28 cellular contexts compared by ENCODE assay signal in the genomic region with DNA sequence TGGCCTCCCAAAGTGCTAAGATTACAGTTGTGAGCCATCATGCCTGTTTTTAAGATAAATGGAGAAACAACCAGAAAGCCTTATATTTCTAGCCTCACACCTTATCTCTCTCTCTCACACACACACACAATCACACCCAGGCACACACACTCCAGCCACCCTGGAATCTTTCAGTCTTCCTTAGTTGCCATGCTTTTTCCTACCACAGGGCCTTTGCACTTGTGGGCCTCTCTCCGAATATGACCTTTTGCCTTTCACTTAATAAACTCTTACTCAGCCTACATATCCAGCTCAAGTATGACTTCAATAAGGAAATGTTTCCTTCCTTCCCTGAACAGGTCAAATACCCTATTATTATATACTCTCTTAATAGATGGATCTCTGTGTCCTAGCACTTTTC.
"Had no signal": no experiment of that assay in that cellular context is flagged by ENCODE, and none has a peak within 500 bp of the region (broad histone marks: within the 10 kb centered on the region; RNA-seq: fewer than 3 reads in every experiment).

No MANE protein-coding gene starts in this region.

- DNase-seq: colonic mucosa; cortex of kidney; effector CD8-positive, alpha-beta T cell; effector memory CD8-positive, alpha-beta T cell; endodermal cell; erythroblast; esophagus squamous epithelium; foreskin fibroblast; heart left ventricle; hypothalamus; immature natural killer cell; islet precursor cell; left cardiac atrium; left lung; left ventricle myocardium superior; lower lobe of right lung; mesenchymal stem cell; mucosa of descending colon; naive B cell; naive thymus-derived CD8-positive, alpha-beta T cell had no signal

- H3K27ac Mint-ChIP-seq: dendritic cell treated with granulocyte-macrophage colony-stimulating factor and Interleukin-4, amounts not matched to agents 40 ng/mL and 50 ng/mL, for 4 days; effector memory CD8-positive, alpha-beta T cell; endodermal cell; immature natural killer cell; mesothelial cell of epicardium; naive B cell; naive thymus-derived CD8-positive, alpha-beta T cell had no signal

- H3K9me3 ChIP-seq: colonic mucosa, esophagus squamous epithelium, gastroesophageal sphincter, heart left ventricle, left lung, lower lobe of right lung, mucosa of descending colon had no signal

- ATAC-seq: effector memory CD8-positive, alpha-beta T cell; esophagus mucosa; gastroesophageal sphincter; heart left ventricle; left cardiac atrium; left lung; left ventricle myocardium superior; lower lobe of right lung; mucosa of descending colon; naive thymus-derived CD8-positive, alpha-beta T cell had no signal

- H3K27me3 ChIP-seq: colonic mucosa, esophagus squamous epithelium, gastroesophageal sphincter, heart left ventricle, hepatocyte, left lung had no signal

- H3K36me3 Mint-ChIP-seq: mesothelial cell of epicardium, naive B cell had no signal

- H3K4me3 ChIP-seq: colonic mucosa, esophagus squamous epithelium, gastroesophageal sphincter, heart left ventricle, hepatocyte, left lung, lower lobe of right lung, mucosa of descending colon had no signal

- H3K27ac ChIP-seq: colonic mucosa, epithelial cell of prostate, esophagus squamous epithelium, gastroesophageal sphincter, heart left ventricle, hepatocyte, left lung, lower lobe of right lung had no signal

- H3K36me3 ChIP-seq: colonic mucosa, esophagus squamous epithelium, gastroesophageal sphincter, heart left ventricle, left lung, lower lobe of right lung had no signal

- H3K27me3 Mint-ChIP-seq: dendritic cell treated with granulocyte-macrophage colony-stimulating factor and Interleukin-4, amounts not matched to agents 40 ng/mL and 50 ng/mL, for 4 days; effector memory CD8-positive, alpha-beta T cell; naive B cell had no signal

- H3K79me2 ChIP-seq: hepatocyte had no signal

- H3K4me1 ChIP-seq: colonic mucosa had no signal

- H3K9me3 Mint-ChIP-seq: endodermal cell had no signal

- FAIRE-seq: endometrium, frontal cortex had no signal

- H3K4me1 Mint-ChIP-seq: immature natural killer cell; naive B cell; naive thymus-derived CD8-positive, alpha-beta T cell had no signal

- H3K4me2 ChIP-seq: hepatocyte had no signal

- H2AFZ ChIP-seq: hepatocyte had no signal

- H3K4me3 Mint-ChIP-seq: dendritic cell treated with granulocyte-macrophage colony-stimulating factor and Interleukin-4, amounts not matched to agents 40 ng/mL and 50 ng/mL, for 4 days; effector memory CD8-positive, alpha-beta T cell; endodermal cell; immature natural killer cell; mesothelial cell of epicardium; naive B cell; naive thymus-derived CD8-positive, alpha-beta T cell had no signal
